23 cellular contexts compared by ENCODE assay signal in the genomic region with DNA sequence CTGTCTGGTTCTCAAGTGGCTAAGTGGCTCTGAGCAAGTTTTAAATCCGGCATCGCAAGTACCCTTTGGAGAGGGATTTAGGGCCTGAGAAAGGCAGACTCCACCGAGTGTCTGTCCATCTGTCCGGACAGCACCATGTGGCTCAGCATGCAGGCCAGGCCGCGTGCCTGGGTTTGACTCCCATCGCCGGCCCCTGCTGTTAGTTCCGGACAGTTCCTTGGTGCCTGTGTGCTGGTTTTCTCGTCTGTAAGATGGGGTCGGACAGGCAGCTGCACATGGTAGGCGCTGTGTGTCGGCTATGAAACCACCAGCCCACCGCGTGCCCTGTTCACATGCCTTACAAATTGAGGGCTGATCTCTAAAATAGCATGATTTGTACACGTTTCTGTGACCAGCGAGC.
"Had no signal": no experiment of that assay in that cellular context is flagged by ENCODE, and none has a peak within 500 bp of the region (broad histone marks: within the 10 kb centered on the region; RNA-seq: fewer than 3 reads in every experiment).

No MANE protein-coding gene starts in this region.

- FAIRE-seq: colon, frontal cortex, keratinocyte had no signal

- DNase-seq: effector CD4-positive, alpha-beta T cell; left ventricle myocardium superior; mucosa of descending colon; naive B cell; nucleus accumbens; posterior cingulate gyrus; right cardiac atrium; stimulated activated CD4-positive, alpha-beta T cell treated with anti-CD3 and anti-CD28 coated beads, Interleukin-15, amount 100 ng/mL, for 24 hours; stimulated activated CD4-positive, alpha-beta T cell treated with anti-CD3 and anti-CD28 coated beads, Interleukin-2, amount 100 ng/mL, for 48 hours; stimulated activated naive B cell treated with anti-CD40 and anti-IgM and Interleukin-4, amounts not matched to agents 10 μg/mL and 1 μg/mL and 100 μg/mL, for 72 hours; upper lobe of left lung; uterus had no signal

- H3K27me3 ChIP-seq: dorsolateral prefrontal cortex, neural progenitor cell, ovary, tibial nerve, upper lobe of left lung, uterus had no signal

- H3K9ac ChIP-seq: neural progenitor cell had no signal

- H3K27ac ChIP-seq: dorsolateral prefrontal cortex, neural progenitor cell, ovary, psoas muscle, skin epidermis, thoracic aorta, tibial nerve, upper lobe of left lung, uterus had no signal

- H3K4me2 ChIP-seq: neural progenitor cell had no signal

- H2AFZ ChIP-seq: neural progenitor cell had no signal

- H3K4me3 ChIP-seq: dorsolateral prefrontal cortex, lung, mucosa of descending colon, neural progenitor cell, ovary, psoas muscle, skin epidermis, thoracic aorta, tibial nerve, upper lobe of left lung, uterus had no signal

- H3K36me3 ChIP-seq: neural progenitor cell, ovary, uterus had no signal

- H3K9me3 ChIP-seq: mucosa of descending colon, ovary, psoas muscle, thoracic aorta, tibial nerve, upper lobe of left lung, uterus had no signal

- H3K4me1 ChIP-seq: psoas muscle, upper lobe of left lung, uterus had no signal
